In genomic region chr15:77001351-77001750, GRCh38 we compare ENCODE assay signal across 16 cellular contexts. TPM values are rescaled to one million over a fixed set of nuclear protein-coding genes. Genes with fewer than 3 reads are reported as not detected.
DNase-seq lines count a peak whose midpoint lies in the region; ATAC-seq and TF ChIP-seq lines count a peak whose summit lies in the region.
"Had no signal": no experiment of that assay in that cellular context is flagged by ENCODE, and none has a peak within 500 bp of the region (broad histone marks: within the 10 kb centered on the region; RNA-seq: fewer than 3 reads in every experiment).

No MANE protein-coding gene starts in this region.

- no peak overlapping the region for H3K27ac ChIP-seq in esophagus muscularis mucosa (replicated peaks in 1 of 4)
- H3K27ac ChIP-seq: brain microvascular endothelial cell had no signal

- no peaks in the 10 kb centered on the region for H3K9me3 Mint-ChIP-seq in activated T-cell treated with anti-CD3 and anti-CD28 coated beads, Interleukin-2, amount 50 U/mL, for 4 hours
- H3K9me3 Mint-ChIP-seq in naive B cell = peaks cover 0 to 4% (median 0%) of the 10 kb centered on the region in 7 donors
- H3K9me3 Mint-ChIP-seq: H9 had no signal

- no peaks in the 10 kb centered on the region for H3K9me3 ChIP-seq in esophagus muscularis mucosa

- no peak for ATAC-seq in activated T-cell treated with anti-CD3 and anti-CD28 coated beads, Interleukin-2, amount 50 U/mL, for 4 hours
- ATAC-seq in naive B cell (ENCODE audit: low read depth in 2 of 2) = no peak

- H3K27me3 ChIP-seq in esophagus muscularis mucosa = no peaks in the 10 kb centered on the region
- H3K27me3 ChIP-seq: brain microvascular endothelial cell had no signal

- H3K4me3 Mint-ChIP-seq in activated T-cell treated with anti-CD3 and anti-CD28 coated beads, Interleukin-2, amount 50 U/mL, for 4 hours = peak overlapping the region; percentile 33
- H3K4me3 Mint-ChIP-seq in naive B cell = peak overlapping the region in 6 of 8 donors; percentile 47 to 76 (median 63)
- H3K4me3 Mint-ChIP-seq: H9 had no signal

- intact Hi-C loops in esophagus muscularis mucosa (cut with DNase I) = no loop called here

- no peak overlapping the region for H3K4me3 ChIP-seq in esophagus muscularis mucosa

- peaks cover 8 to 17% (median 11%) of the 10 kb centered on the region in 4 donors for H3K4me1 ChIP-seq in esophagus muscularis mucosa

- H3K27ac Mint-ChIP-seq in naive B cell = peak overlapping the region in 1 of 6 donors; percentile 24
- H3K27ac Mint-ChIP-seq: H9 had no signal

- no peak for TF ChIP-seq EP300 in esophagus muscularis mucosa (IDR thresholded peaks at IDR 0.05)

- no peak for TF ChIP-seq POLR2A in esophagus muscularis mucosa (IDR thresholded peaks at IDR 0.05; ENCODE audit: low read depth)

- no peaks in the 10 kb centered on the region for H3K27me3 Mint-ChIP-seq in activated T-cell treated with anti-CD3 and anti-CD28 coated beads, Interleukin-2, amount 50 U/mL, for 4 hours (ENCODE audit: low read depth)
- H3K27me3 Mint-ChIP-seq in naive B cell = no peaks in the 10 kb centered on the region

- H3K36me3 Mint-ChIP-seq in activated T-cell treated with anti-CD3 and anti-CD28 coated beads, Interleukin-2, amount 50 U/mL, for 4 hours (ENCODE audit: insufficient read depth) = peaks cover 7% of the 10 kb centered on the region
- H3K36me3 Mint-ChIP-seq in naive B cell = peaks cover 0 to 9% of the 10 kb centered on the region in 2 donors

- peak; percentile 9 for DNase-seq in NCI-H2107 treated with DMSO at 0.1 percent for 48 hours (lab: John Stamatoyannopoulos, UW; ENCODE audit: unreplicated experiment)
- DNase-seq in NCI-H2107 (lab: John Stamatoyannopoulos, UW) = no peak
- peak; percentile 18 for DNase-seq in COR-L47 (lab: John Stamatoyannopoulos, UW)
- DNase-seq in activated T-cell treated with anti-CD3 and anti-CD28 coated beads, Interleukin-2, amount 50 U/mL, for 4 hours = no peak
- DNase-seq in naive B cell = no peak
- DNase-seq in esophagus muscularis mucosa (ENCODE audit: extremely low spot score) = no peak
- no peak for DNase-seq in MV-4-11 (lab: John Stamatoyannopoulos, UW)
- no peak for DNase-seq in NCI-H226
- DNase-seq: 8988T, brain microvascular endothelial cell, EL, H9, kidney glomerular epithelial cell, NCI-H1092 treated with DMSO at 0.1 percent for 48 hours, NCI-H510A had no signal

- H3K36me3 ChIP-seq in esophagus muscularis mucosa = no peaks in the 10 kb centered on the region
- H3K36me3 ChIP-seq: brain microvascular endothelial cell had no signal

- H3K4me1 Mint-ChIP-seq in activated T-cell treated with anti-CD3 and anti-CD28 coated beads, Interleukin-2, amount 50 U/mL, for 4 hours (ENCODE audit: low read depth) = peaks cover 87% of the 10 kb centered on the region
- peaks cover 50 to 73% (median 57%) of the 10 kb centered on the region in 3 donors for H3K4me1 Mint-ChIP-seq in naive B cell
- H3K4me1 Mint-ChIP-seq: H9 had no signal

- TF ChIP-seq CTCF in esophagus muscularis mucosa (IDR thresholded peaks at IDR 0.05) = no peak

- WGBS in esophagus muscularis mucosa = 89% methylated on average over 4 of the region's 4 CpGs

RNA-seq across cellular contexts. Expression of gene PSTPIP1, which starts 6.4 kb away (rescaled TPM):
- total RNA-seq in activated T-cell treated with anti-CD3 and anti-CD28 coated beads, Interleukin-2, amount 50 U/mL, for 4 hours = 100 to 1,000 TPM in 1 of 3 donors, 10 to 100 TPM in 2; 85.4 to 130 (median 92.1) TPM
- polyA plus RNA-seq in naive B cell (ENCODE audit: low read depth in 6 of 6) = 10 to 100 TPM; 15.6 to 34.1 (median 24.1) TPM
- 10 to 100 TPM in 1 of 4 donors, 1 to 10 TPM in 3; 7.7 to 11.8 (median 8.1) TPM for total RNA-seq in esophagus muscularis mucosa
- total RNA-seq: temporal lobe had no signal

Comparison
In these comparisons a context has a peak if more than half of its experiments do, and no peak if none do; other contexts are left out.
1. DNase-seq: peak in NCI-H2107 treated with DMSO at 0.1 percent for 48 hours (single experiment) and COR-L47 (single experiment); none in NCI-H2107 (single experiment), activated T-cell treated with anti-CD3 and anti-CD28 coated beads, Interleukin-2, amount 50 U/mL, for 4 hours (single experiment), naive B cell (single experiment), esophagus muscularis mucosa (single experiment), MV-4-11 (single experiment) and NCI-H226 (single experiment).
2. RNA of gene PSTPIP1, which starts 6.4 kb away (total RNA-seq): 85.4 to 130 TPM in activated T-cell treated with anti-CD3 and anti-CD28 coated beads, Interleukin-2, amount 50 U/mL, for 4 hours; 7.7 to 11.8 TPM in esophagus muscularis mucosa; every median in the first group is over 4 times any median in the second.